In the genomic region with DNA sequence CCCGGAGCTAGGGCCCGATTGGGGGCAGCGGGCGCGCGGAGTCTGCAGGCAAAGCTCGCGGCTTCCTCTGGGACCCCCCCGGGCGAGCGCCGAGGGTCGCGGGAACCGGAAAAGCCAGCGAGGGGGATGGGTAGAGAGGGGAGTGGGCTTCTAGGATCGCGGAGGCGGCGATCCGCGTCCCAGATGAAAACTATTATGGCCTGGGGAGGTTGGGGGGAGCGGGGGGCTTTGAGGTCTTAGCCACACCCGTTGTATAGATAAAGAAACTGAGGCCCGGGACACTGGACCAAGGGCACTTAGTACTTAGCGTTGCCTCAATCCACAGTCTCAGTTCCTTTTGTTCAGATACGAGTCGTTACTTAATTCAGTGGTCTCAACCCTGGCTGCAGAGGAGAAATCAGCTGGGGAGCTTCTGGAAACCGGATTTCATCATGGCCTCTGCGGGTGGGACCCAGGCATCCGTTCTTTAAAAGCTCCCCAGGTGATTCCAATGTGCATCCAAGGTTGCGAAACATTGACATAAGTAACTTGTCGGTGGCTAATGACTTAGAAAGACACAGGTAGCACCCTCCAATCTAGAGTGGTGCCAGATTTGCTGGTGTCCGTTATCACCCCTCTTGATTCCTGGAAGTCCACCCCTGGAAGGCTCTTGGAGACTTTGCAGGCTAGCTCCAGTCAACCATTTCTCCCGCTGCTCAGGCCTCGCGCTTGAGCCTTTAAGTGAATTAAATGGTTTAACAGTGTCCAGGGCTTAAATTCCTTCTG, we compare ENCODE assay signal across 8 cellular contexts.
DNase-seq lines count a peak whose midpoint lies in the region; ATAC-seq and TF ChIP-seq lines count a peak whose summit lies in the region.

No MANE protein-coding gene starts in this region.

- no peak overlapping the region for H2AFZ ChIP-seq in hepatocyte

- H3K27ac ChIP-seq in hepatocyte (no peak overlapping the region), spleen (peak overlapping the region in 4 of 8 donors; percentile 36 to 64 (median 54))

- intact Hi-C loops in spleen (cut with DNase I; ENCODE audit: low total_unique reads) = no loop called here

- H3K27me3 ChIP-seq in hepatocyte = no peaks in the 10 kb centered on the region
- H3K27me3 ChIP-seq in spleen (replicated peaks in 1 of 7) = peaks cover 0 to 76% (median 20%) of the 10 kb centered on the region in 7 donors

- H3K4me1 Mint-ChIP-seq in T-cell = peaks cover 0 to 7% (median 5%) of the 10 kb centered on the region in 3 donors

- H3K4me3 Mint-ChIP-seq in T-cell = peak overlapping the region; percentile 43 to 63 (median 58)

- H3K9me3 Mint-ChIP-seq in T-cell = no peaks in the 10 kb centered on the region

- 53% methylated on average over 21 of the region's 37 CpGs for WGBS in hepatocyte (ENCODE audit: low lambda C conversion rate, missing lambda C conversion rate)
- WGBS in spleen, 5 donors = 12 to 67% (median 18%) methylated on average over 8 to 37 of the region's 37 CpGs

- no peaks in the 10 kb centered on the region for H4K20me1 ChIP-seq in hepatocyte (ENCODE audit: insufficient read depth, poor library complexity, severe bottlenecking)

- H3K4me3 ChIP-seq in hepatocyte (peak overlapping the region; percentile 42), spleen (peak overlapping the region; percentile 22 to 73 (median 44))

- H3K4me2 ChIP-seq in hepatocyte = peak overlapping the region; percentile 90

- no peaks in the 10 kb centered on the region for H3K36me3 Mint-ChIP-seq in T-cell

- H3K27ac Mint-ChIP-seq in T-cell = no peak overlapping the region

- DNase-seq in DMS 273 (lab: John Stamatoyannopoulos, UW; ENCODE audit: unreplicated experiment) (peak; percentile 15), DMS 273 treated with DMSO at 0.1 percent for 48 hours (lab: John Stamatoyannopoulos, UW) (no peak), T-cell (no peak), hepatocyte (ENCODE audit: low spot score) (no peak), spleen (no peak), dedifferentiated amniotic fluid mesenchymal stem cell (ENCODE audit: extremely low spot score) (no peak)

- H3K4me1 ChIP-seq in hepatocyte (ENCODE audit: insufficient read depth) (no peaks in the 10 kb centered on the region), spleen (peaks cover 0 to 13% (median 0%) of the 10 kb centered on the region in 6 donors)

- TF ChIP-seq CTCF in hepatocyte (IDR thresholded peaks at IDR 0.05; ENCODE audit: poor library complexity) (no peak), spleen (IDR thresholded peaks at IDR 0.05 in 8 of 11, conservative IDR thresholded peaks at IDR 0.05 in 3 of 11) (no peak)

- POLR2A ChIA-PET in T-cell (lab: Charles Lee) = no interaction called here

- H3K9me3 ChIP-seq in hepatocyte (ENCODE audit: low read depth) (no peaks in the 10 kb centered on the region), spleen (no peaks in the 10 kb centered on the region)

- no peaks in the 10 kb centered on the region for H3K79me2 ChIP-seq in hepatocyte

- CTCF ChIA-PET in T-cell (lab: Charles Lee) = no interaction called here

- H3K36me3 ChIP-seq in hepatocyte (replicated peaks; ENCODE audit: insufficient read depth, low read depth) = no peaks in the 10 kb centered on the region
- no peaks in the 10 kb centered on the region for H3K36me3 ChIP-seq in spleen

- H3K9me2 ChIP-seq in hepatocyte (replicated peaks; ENCODE audit: insufficient read depth) = no peaks in the 10 kb centered on the region

- H3K27me3 Mint-ChIP-seq in T-cell = peaks cover 16 to 54% of the 10 kb centered on the region in 2 donors

- no peak for TF ChIP-seq POLR2A in spleen (IDR thresholded peaks at IDR 0.05)

- ATAC-seq in T-cell (replicated peaks in 1 of 4) (no peak), HG03135 (IDR thresholded peaks at IDR 0.05; ENCODE audit: unreplicated experiment) (no peak), GM19463 (IDR thresholded peaks at IDR 0.05; ENCODE audit: unreplicated experiment) (no peak)
